7 cellular contexts compared by ENCODE assay signal in genomic region chr2:207513577-207514257, GRCh38. TPM values are rescaled to one million over a fixed set of nuclear protein-coding genes. Genes with fewer than 3 reads are reported as not detected.
DNase-seq lines count a peak whose midpoint lies in the region; ATAC-seq lines count a peak whose summit lies in the region.

No MANE protein-coding gene starts in this region.

- H3K27ac ChIP-seq in esophagus (ENCODE audit: low read depth in 2 of 2, low read length in 1 of 2), result peak overlapping the region; percentile 24 to 49
- H3K27ac ChIP-seq in skeletal muscle tissue (ENCODE audit: low read depth, low read length), result peak overlapping the region; percentile 61

- no peak overlapping the region for H3K9ac ChIP-seq in skeletal muscle tissue (ENCODE audit: low read depth in 1 of 3, low read length in 3 of 3)

- H3K36me3 ChIP-seq in esophagus (ENCODE audit: control insufficient read depth in 2 of 2, insufficient read depth in 2 of 2, low read length in 1 of 2), result no peaks in the 10 kb centered on the region
- no peaks in the 10 kb centered on the region for H3K36me3 ChIP-seq in skeletal muscle tissue (ENCODE audit: control insufficient read depth in 3 of 3, insufficient read depth in 3 of 3, low read length in 3 of 3)

- DNase-seq in H4 (ENCODE audit: low spot score) (peak; percentile 74), OCI-M1 (lab: John Stamatoyannopoulos, UW) (peak; percentile 34), GF-D8 (lab: John Stamatoyannopoulos, UW) (no peak), NCI-H2171 (lab: John Stamatoyannopoulos, UW) (no peak)

- ATAC-seq in GM21447 (IDR thresholded peaks at IDR 0.05; ENCODE audit: unreplicated experiment), result no peak

- H3K4me1 ChIP-seq in esophagus (ENCODE audit: control insufficient read depth in 2 of 2, insufficient read depth in 2 of 2, low read length in 1 of 2) (peaks cover 0 to 2% of the 10 kb centered on the region in 2 donors), skeletal muscle tissue (ENCODE audit: control insufficient read depth in 3 of 3, insufficient read depth in 3 of 3, low read length in 3 of 3) (peaks cover 0 to 4% (median 0%) of the 10 kb centered on the region in 3 donors)

- 42 to 55% methylated on average over 6 of the region's 6 CpGs for WGBS in esophagus, 2 donors

- H3K27me3 ChIP-seq in esophagus (ENCODE audit: control insufficient read depth in 1 of 2, insufficient read depth in 2 of 2, low read length in 2 of 2) (no peaks in the 10 kb centered on the region), skeletal muscle tissue (ENCODE audit: control insufficient read depth in 3 of 3, insufficient read depth in 3 of 3, low read length in 3 of 3) (no peaks in the 10 kb centered on the region)

- no peaks in the 10 kb centered on the region for H3K9me3 ChIP-seq in esophagus (ENCODE audit: control insufficient read depth in 2 of 2, insufficient read depth in 1 of 2, low read depth in 1 of 2, low read length in 1 of 2)
- no peaks in the 10 kb centered on the region for H3K9me3 ChIP-seq in skeletal muscle tissue (ENCODE audit: control insufficient read depth in 3 of 3, low read length in 3 of 3)

- H3K4me3 ChIP-seq in esophagus (ENCODE audit: low read depth in 1 of 2, low read length in 2 of 2), result no peak overlapping the region
- H3K4me3 ChIP-seq in skeletal muscle tissue (ENCODE audit: low read length in 3 of 3), result no peak overlapping the region

RNA-seq across cellular contexts. Expression of gene CREB1, which starts 16.0 kb away (rescaled TPM):
- 11.2 and 37.9 TPM in 2 replicates for total RNA-seq in H4 (2014; rRNA removed; shearing (Covaris generic))
- 1 to 10 TPM; 5.3 to 6.2 TPM for polyA plus RNA-seq in esophagus
- 30.8 TPM for total RNA-seq in skeletal muscle tissue

Comparison
In these comparisons a context has a peak if more than half of its experiments do, and no peak if none do; other contexts are left out.
1. DNase-seq: peak in H4 (single experiment) and OCI-M1 (single experiment); none in GF-D8 (single experiment) and NCI-H2171 (single experiment).